Comparison of ENCODE assay signal across 13 cellular contexts in the genomic region with DNA sequence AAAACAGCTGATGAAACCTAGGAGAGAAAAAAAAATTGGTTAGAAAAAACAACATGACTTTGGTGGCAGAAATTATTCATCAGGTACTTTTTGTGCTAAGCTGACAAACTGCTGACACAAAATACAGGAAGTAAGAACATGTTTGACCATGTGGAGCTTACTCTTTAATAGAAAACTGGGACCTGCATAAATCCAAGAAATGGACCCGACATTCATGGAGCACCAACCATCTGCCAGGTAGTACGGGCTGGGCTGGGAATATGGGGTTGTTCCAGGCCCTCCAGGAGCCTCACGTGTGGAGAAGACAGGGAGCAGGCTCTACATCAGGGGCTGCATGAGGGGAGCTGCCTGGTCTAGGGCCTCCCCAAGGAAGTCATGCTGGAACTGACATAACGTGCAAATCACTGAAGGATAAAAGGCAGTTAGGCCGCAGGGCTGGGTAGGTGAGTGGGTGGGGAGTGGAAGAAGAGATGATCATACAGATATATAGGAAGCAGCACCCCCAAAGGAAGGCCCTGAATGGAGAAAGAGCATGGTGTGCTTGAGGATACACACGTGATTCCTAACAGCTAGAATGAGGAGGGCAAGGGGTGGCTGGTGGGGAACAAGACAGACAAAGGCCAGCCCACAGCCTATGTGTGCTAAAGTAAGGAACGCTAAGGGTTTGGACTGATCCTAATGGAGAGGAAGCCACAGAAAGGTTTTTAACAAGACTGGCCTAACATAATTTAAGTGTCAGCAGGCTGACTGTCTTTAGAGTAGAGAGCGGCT. TPM values are rescaled to one million over a fixed set of nuclear protein-coding genes. Genes with fewer than 3 reads are reported as not detected.
DNase-seq lines count a peak whose midpoint lies in the region; ATAC-seq, FAIRE-seq and TF ChIP-seq lines count a peak whose summit lies in the region.
"Had no signal": no experiment of that assay in that cellular context is flagged by ENCODE, and none has a peak within 500 bp of the region (broad histone marks: within the 10 kb centered on the region; RNA-seq: fewer than 3 reads in every experiment).

No MANE protein-coding gene starts in this region.

- no peak for TF ChIP-seq RAD21 in GM12878 (IDR thresholded peaks at IDR 0.05; ENCODE audit: insufficient read depth, low read depth, low read length)

- WGBS in GM12878 (ENCODE audit: insufficient coverage, insufficient replicate concordance, low lambda C conversion rate, missing lambda C conversion rate): 3% methylated on average over 8 of the region's 8 CpGs

- no TSS peak for BruUV-seq in GM12878 (replicated peaks; lab: Mats Ljungman, UMichigan)

- H3K4me3 ChIP-seq in GM12865 (ENCODE audit: low read depth, low read length) (peak overlapping the region; percentile 40), GM12878 (peak overlapping the region; percentile 34), osteoblast (ENCODE audit: insufficient read depth, low read length) (no peak overlapping the region), left lung (no peak overlapping the region)
- H3K4me3 ChIP-seq: transverse colon had no signal

- H3K27me3 ChIP-seq in GM12878 (replicated peaks in 1 of 2; ENCODE audit: control insufficient read depth in 2 of 2, insufficient read depth in 2 of 2, low read length in 1 of 2): no peaks in the 10 kb centered on the region
- H3K27me3 ChIP-seq in osteoblast (ENCODE audit: insufficient read depth, low read length): no peaks in the 10 kb centered on the region
- no peaks in the 10 kb centered on the region for H3K27me3 ChIP-seq in left lung
- H3K27me3 ChIP-seq: transverse colon had no signal

- SMC1A ChIA-PET in GM12878 (lab: Charles Lee; ENCODE audit: uncharacterized antibody, unreplicated experiment): interaction anchor here (0.6 to 11.4 kb wide), 15 partner anchors 8 to 512 kb away, joined by 3 to 128 read pairs (median 5); a partner anchor contains a TSS

- peak; percentile 46 for ATAC-seq in GM19467 (IDR thresholded peaks at IDR 0.05; ENCODE audit: unreplicated experiment)
- peak; percentile 39 for ATAC-seq in HG03175 (IDR thresholded peaks at IDR 0.05; ENCODE audit: unreplicated experiment)
- peak; percentile 64 for ATAC-seq in GM12878
- ATAC-seq in left lung: no peak

- intact Hi-C loops in GM12878 (cut with micrococcal nuclease; ENCODE audit: unreplicated experiment) (loop anchor here (1.0 kb wide), 1 partner anchor 12 kb away; no protein-coding TSS in a partner anchor), left lung (cut with DNase I) (no loop called here)

- DNase-seq in GM12865 (ENCODE audit: low read depth): peak; percentile 78
- no peak for DNase-seq in GM12878 (ENCODE audit: low read depth, low spot score)
- DNase-seq in osteoblast (ENCODE audit: insufficient read length, low spot score, missing footprints): no peak
- DNase-seq in midbrain (lab: John Stamatoyannopoulos, UW): no peak
- DNase-seq in cerebellar nuclear complex (lab: John Stamatoyannopoulos, UW): no peak
- no peak for DNase-seq in left lung
- DNase-seq: activated CD4-positive, CD25-positive, alpha-beta regulatory T cell; kidney glomerular epithelial cell; NCI-H524 treated with DMSO at 0.1 percent for 48 hours; small intestine; transverse colon had no signal

- H3K4me1 ChIP-seq in GM12878 (ENCODE audit: control insufficient read depth, insufficient read depth, low read length) (peaks cover 70% of the 10 kb centered on the region), osteoblast (ENCODE audit: insufficient read depth, low read length) (no peaks in the 10 kb centered on the region), left lung (peaks cover 2 to 32% of the 10 kb centered on the region in 2 donors)
- H3K4me1 ChIP-seq: transverse colon had no signal

- RAD21 ChIA-PET in GM12878 (lab: Charles Lee; ENCODE audit: unreplicated experiment): interaction anchor here (0.7 to 2.7 kb wide), 12 partner anchors 8 to 515 kb away, joined by 3 to 23 read pairs (median 6); a partner anchor contains a TSS

- H3K4me2 ChIP-seq in GM12878 (ENCODE audit: control insufficient read depth, insufficient read depth) (peak overlapping the region; percentile 85), osteoblast (ENCODE audit: insufficient read depth, low read length) (no peak overlapping the region)

- CTCF ChIA-PET in GM12878 (lab: Yijun Ruan, JAX): interaction anchor here (0.7 to 3.5 kb wide), 9 partner anchors 12 to 406 kb away, joined by 3 to 22 read pairs (median 6); no protein-coding TSS in a partner anchor

- peak; percentile 73 to 83; a peak in 3 of 4 replicates for TF ChIP-seq EP300 in GM12878 (IDR thresholded peaks at IDR 0.05; ENCODE audit: borderline replicate concordance in 1 of 2, control insufficient read depth in 1 of 2, low read depth in 2 of 2, low read length in 2 of 2)

- peak overlapping the region; percentile 75 for H3K9ac ChIP-seq in GM12878 (ENCODE audit: control insufficient read depth, insufficient read depth, low read length)

- in situ Hi-C loops in GM12878 (cut with MboI): no loop called here

- peak; percentile 50; the same call in 1 of the 2 replicates for TF ChIP-seq POLR2A in GM12878 (IDR thresholded peaks at IDR 0.05; ENCODE audit: low read depth, low read length)

- H3K27ac ChIP-seq in GM12878 (ENCODE audit: control insufficient read depth, insufficient read depth): peak overlapping the region; percentile 98
- no peak overlapping the region for H3K27ac ChIP-seq in osteoblast (ENCODE audit: low read depth, low read length)
- H3K27ac ChIP-seq in left lung: no peak overlapping the region
- H3K27ac ChIP-seq: transverse colon had no signal

- peaks cover 90% of the 10 kb centered on the region for H3K79me2 ChIP-seq in GM12878 (ENCODE audit: control insufficient read depth, insufficient read depth, low read length)
- H3K79me2 ChIP-seq in osteoblast (ENCODE audit: insufficient read depth, low read length): no peaks in the 10 kb centered on the region

- H2AFZ ChIP-seq in GM12878 (ENCODE audit: control insufficient read depth, low read depth, low read length): peak overlapping the region; percentile 24
- H2AFZ ChIP-seq in osteoblast (ENCODE audit: low read length): no peak overlapping the region

- POLR2A ChIA-PET in GM12878 (lab: Charles Lee): interaction anchor here (0.5 to 6.0 kb wide), 12 partner anchors 7 to 512 kb away, joined by 3 to 41 read pairs (median 6); a partner anchor contains a TSS

- no peak for FAIRE-seq in GM12878 (lab: Jason Lieb, UNC)
- FAIRE-seq: small intestine had no signal

- no peaks in the 10 kb centered on the region for H3K9me3 ChIP-seq in GM12878 (replicated peaks; ENCODE audit: control insufficient read depth, insufficient read depth, low read length)
- no peaks in the 10 kb centered on the region for H3K9me3 ChIP-seq in osteoblast (ENCODE audit: low read depth, low read length)
- H3K9me3 ChIP-seq in left lung: no peaks in the 10 kb centered on the region
- H3K9me3 ChIP-seq: transverse colon had no signal

- TF ChIP-seq CTCF in GM12865 (IDR thresholded peaks at IDR 0.05; ENCODE audit: insufficient read depth, low read depth, low read length, missing control alignments) (no peak), GM12878 (IDR thresholded peaks at IDR 0.05 in 2 of 3, conservative IDR thresholded peaks at IDR 0.05 in 1 of 3; ENCODE audit: control insufficient read depth in 2 of 3, extremely low read depth in 1 of 3, insufficient read depth in 1 of 3, low read depth in 3 of 3, low read length in 3 of 3) (no peak), osteoblast (IDR thresholded peaks at IDR 0.05; ENCODE audit: extremely low read depth, low read depth, low read length) (no peak), left lung (IDR thresholded peaks at IDR 0.05) (no peak)

- H3K36me3 ChIP-seq in GM12878 (ENCODE audit: control insufficient read depth in 2 of 2, insufficient read depth in 2 of 2, low read length in 1 of 2): peaks cover 15 to 32% of the 10 kb centered on the region in 2 experiments
- H3K36me3 ChIP-seq in osteoblast (ENCODE audit: insufficient read depth, low read length): peaks cover 4% of the 10 kb centered on the region
- peaks cover 0 to 26% of the 10 kb centered on the region in 2 donors for H3K36me3 ChIP-seq in left lung

- H4K20me1 ChIP-seq in GM12878 (ENCODE audit: control insufficient read depth, insufficient read depth) (no peaks in the 10 kb centered on the region), osteoblast (ENCODE audit: insufficient read depth, low read length) (no peaks in the 10 kb centered on the region)

TF ChIP-seq in GM12878, 131 proteins besides CTCF, POLR2A, EP300 and RAD21 (continues in another document):
- TF ChIP-seq, protein P1, sequence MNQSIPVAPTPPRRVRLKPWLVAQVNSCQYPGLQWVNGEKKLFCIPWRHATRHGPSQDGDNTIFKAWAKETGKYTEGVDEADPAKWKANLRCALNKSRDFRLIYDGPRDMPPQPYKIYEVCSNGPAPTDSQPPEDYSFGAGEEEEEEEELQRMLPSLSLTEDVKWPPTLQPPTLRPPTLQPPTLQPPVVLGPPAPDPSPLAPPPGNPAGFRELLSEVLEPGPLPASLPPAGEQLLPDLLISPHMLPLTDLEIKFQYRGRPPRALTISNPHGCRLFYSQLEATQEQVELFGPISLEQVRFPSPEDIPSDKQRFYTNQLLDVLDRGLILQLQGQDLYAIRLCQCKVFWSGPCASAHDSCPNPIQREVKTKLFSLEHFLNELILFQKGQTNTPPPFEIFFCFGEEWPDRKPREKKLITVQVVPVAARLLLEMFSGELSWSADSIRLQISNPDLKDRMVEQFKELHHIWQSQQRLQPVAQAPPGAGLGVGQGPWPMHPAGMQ (IDR thresholded peaks at IDR 0.05; ENCODE audit: borderline replicate concordance): no peak
- TF ChIP-seq RCOR1 (conservative IDR thresholded peaks at IDR 0.05; ENCODE audit: low read depth, low read length): no peak
- peak; percentile 89 for TF ChIP-seq PAX5 (IDR thresholded peaks at IDR 0.05; ENCODE audit: borderline replicate concordance, low read depth, low read length)

RNA-seq across cellular contexts. Expression of a gene that starts 26.1 kb away (rescaled TPM):
- total RNA-seq in GM12878 (2013; cell fraction: nucleolus; rRNA removed): 332 and 350 TPM in 2 replicates
- total RNA-seq in GM12878 (2014; rRNA removed) (105 and 127 TPM in 2 replicates), GM12878 (2014; rRNA removed; fragmentation: Illumina TruSeq; extraction: Trizol) (130 and 131 TPM in 2 replicates), GM12878 (2021) (67.7 and 70.4 TPM in 2 replicates), osteoblast (20.6 and 23.5 TPM in 2 replicates), left lung (10 to 100 TPM; 19.5 to 39.5 TPM)
- polyA plus RNA-seq in GM12878 (2011; ENCODE audit: low read depth): 53.2 TPM
- polyA plus RNA-seq in GM12878 (2011; rRNA removed) (172 and 229 TPM in 2 replicates), GM12878 (2014; fragmentation: Illumina TruSeq; extraction: Trizol) (164 and 219 TPM in 2 replicates), GM12878 (2014; fragmentation: Nextera tagmentation; extraction: Ambion mirVana) (100 to 1,000 TPM; 110 to 125 TPM), GM12878 (2014; rRNA removed) (95.3 and 128 TPM in 2 replicates), GM12878 (2016; fragmentation: Nextera tagmentation; extraction: Ambion mirVana) (100 to 1,000 TPM; 241 to 252 TPM)
- polyA plus RNA-seq in GM12878 (2011; cell fraction: cytosol; rRNA removed): 60.9 and 69.0 TPM in 2 replicates
- 101 and 112 TPM in 2 replicates for polyA plus RNA-seq in GM12878 (2011; cell fraction: nucleus; rRNA removed)
- 83.8 and 106 TPM in 2 replicates for polyA plus RNA-seq in GM12878 (2012)
- 56.7 and 124 TPM in 2 replicates for polyA minus RNA-seq in GM12878 (2011; rRNA and poly(A)+ RNA removed)
- polyA minus RNA-seq in GM12878 (2011; cell fraction: cytosol; rRNA and poly(A)+ RNA removed): 24.1 and 29.8 TPM in 2 replicates
- polyA minus RNA-seq in GM12878 (2011; cell fraction: nucleus; rRNA and poly(A)+ RNA removed): 84.6 and 101 TPM in 2 replicates

Comparison
In these comparisons a context has a peak if more than half of its experiments do, and no peak if none do; other contexts are left out.
1. H3K4me3 ChIP-seq: peak in GM12865 (single experiment) and GM12878 (single experiment); none in osteoblast (single experiment) and left lung (0 of 2).